1 cellular context compared by ENCODE assay signal in the genomic region with DNA sequence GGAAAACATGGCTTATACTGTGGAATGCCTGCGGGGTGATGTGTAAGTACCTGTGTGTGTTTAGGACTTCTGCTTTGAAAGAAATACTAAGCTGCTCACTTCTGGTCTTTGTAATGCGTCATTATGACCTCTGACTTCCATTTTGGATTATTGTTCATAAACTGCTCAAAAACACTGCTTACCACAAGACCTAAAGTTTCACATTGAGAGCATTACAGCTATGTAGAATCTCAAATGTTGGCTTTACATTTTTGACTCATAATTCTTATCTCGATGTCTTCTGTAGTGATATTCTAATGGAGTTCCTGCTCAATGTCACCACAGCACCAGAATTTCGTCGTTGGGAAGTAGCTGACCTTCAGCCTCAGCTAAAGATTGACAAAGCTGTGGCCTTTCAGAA.
TF ChIP-seq lines count a peak whose summit lies in the region.

No MANE protein-coding gene starts in this region.

TF ChIP-seq in A549, 52 proteins besides CTCF, POLR2A, EP300 and RAD21:
- TF ChIP-seq, protein P1, sequence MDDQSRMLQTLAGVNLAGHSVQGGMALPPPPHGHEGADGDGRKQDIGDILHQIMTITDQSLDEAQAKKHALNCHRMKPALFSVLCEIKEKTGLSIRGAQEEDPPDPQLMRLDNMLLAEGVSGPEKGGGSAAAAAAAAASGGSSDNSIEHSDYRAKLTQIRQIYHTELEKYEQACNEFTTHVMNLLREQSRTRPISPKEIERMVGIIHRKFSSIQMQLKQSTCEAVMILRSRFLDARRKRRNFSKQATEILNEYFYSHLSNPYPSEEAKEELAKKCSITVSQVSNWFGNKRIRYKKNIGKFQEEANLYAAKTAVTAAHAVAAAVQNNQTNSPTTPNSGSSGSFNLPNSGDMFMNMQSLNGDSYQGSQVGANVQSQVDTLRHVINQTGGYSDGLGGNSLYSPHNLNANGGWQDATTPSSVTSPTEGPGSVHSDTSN (IDR thresholded peaks at IDR 0.05) = no peak
- TF ChIP-seq KDM5A (IDR thresholded peaks at IDR 0.05) (no peak), PHF8 (IDR thresholded peaks at IDR 0.05; ENCODE audit: borderline replicate concordance, low read depth) (no peak), RNF2 (IDR thresholded peaks at IDR 0.05; ENCODE audit: borderline replicate concordance, low read depth) (no peak), CBX2 (IDR thresholded peaks at IDR 0.05; ENCODE audit: borderline replicate concordance, low read depth) (no peak), ZFP36 (IDR thresholded peaks at IDR 0.05; ENCODE audit: borderline replicate concordance, partially characterized antibody) (no peak), JUNB (IDR thresholded peaks at IDR 0.05) (no peak), GATA3 (IDR thresholded peaks at IDR 0.05; ENCODE audit: borderline replicate concordance) (no peak), POLR2AphosphoS2 (conservative IDR thresholded peaks at IDR 0.05; ENCODE audit: low read length) (no peak), ZSCAN20 (CRISPR knock-in tag; IDR thresholded peaks at IDR 0.05) (no peak), MAX (IDR thresholded peaks at IDR 0.05) (no peak), MAZ (IDR thresholded peaks at IDR 0.05; ENCODE audit: borderline replicate concordance, low read depth, low read length) (no peak), USF2 (IDR thresholded peaks at IDR 0.05) (no peak)
